ENCODE assay signal across 8 cellular contexts in the genomic region with DNA sequence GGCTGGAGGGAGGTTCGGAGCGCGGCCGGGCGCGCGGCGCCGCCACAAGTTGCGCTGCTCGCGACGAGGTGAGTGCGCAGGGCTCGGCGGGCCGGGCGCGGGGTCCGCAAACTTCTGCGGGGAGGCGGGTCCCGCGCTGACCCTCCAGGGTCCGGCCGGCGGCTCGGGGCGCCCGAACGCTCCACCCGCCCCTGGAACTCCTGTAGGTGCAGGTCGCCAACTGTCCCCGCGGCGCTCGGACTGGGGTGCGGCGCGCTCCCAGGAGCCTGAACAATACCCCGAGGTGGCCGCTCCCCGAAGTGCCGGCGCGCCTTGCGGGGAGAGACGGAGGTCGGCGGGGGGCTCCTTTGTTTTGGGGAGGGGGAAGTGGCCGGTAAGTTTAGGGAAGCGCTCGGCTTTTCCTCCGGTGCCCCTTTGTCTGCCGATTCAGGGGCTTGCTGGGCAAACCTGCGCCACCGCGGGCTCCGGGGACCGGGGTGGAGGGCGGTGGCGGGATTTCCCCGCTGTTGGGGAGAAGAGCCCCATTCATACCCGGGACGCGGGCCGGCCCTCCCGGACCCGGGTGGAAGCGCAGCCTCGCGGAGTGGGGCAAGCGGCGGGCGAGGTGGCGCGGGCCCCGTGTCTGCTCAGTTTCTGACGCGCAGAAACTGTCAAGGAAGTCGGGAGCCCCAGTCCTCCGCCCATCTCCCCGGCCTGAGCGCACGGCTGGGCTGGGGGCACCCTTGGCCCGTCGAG. TPM values are rescaled to one million over a fixed set of nuclear protein-coding genes. Genes with fewer than 3 reads are reported as not detected.
A peak's percentile ranks its signal among the peaks of the same experiment; 100 is the strongest.
DNase-seq lines count a peak whose midpoint lies in the region; ATAC-seq, FAIRE-seq and TF ChIP-seq lines count a peak whose summit lies in the region.

No MANE protein-coding gene starts in this region.

- no peaks in the 10 kb centered on the region for H3K27me3 ChIP-seq in GM12878 (replicated peaks in 1 of 2; ENCODE audit: control insufficient read depth in 2 of 2, insufficient read depth in 2 of 2, low read length in 1 of 2)

- no TSS peak for BruUV-seq in GM12878 (replicated peaks; lab: Mats Ljungman, UMichigan)

- in situ Hi-C loops in GM12878 (cut with MboI): no loop called here

- TF ChIP-seq EP300 in GM12878 (IDR thresholded peaks at IDR 0.05; ENCODE audit: borderline replicate concordance in 1 of 2, control insufficient read depth in 1 of 2, low read depth in 2 of 2, low read length in 2 of 2): no peak

- H3K27ac ChIP-seq in SK-N-MC (no peak overlapping the region), GM12878 (ENCODE audit: control insufficient read depth, insufficient read depth) (peak overlapping the region; percentile 15; the same call in 1 of the 2 replicates)

- H3K9me3 ChIP-seq in SK-N-MC (ENCODE audit: low read depth, low read length): no peaks in the 10 kb centered on the region
- H3K9me3 ChIP-seq in GM12878 (replicated peaks; ENCODE audit: control insufficient read depth, insufficient read depth, low read length): no peaks in the 10 kb centered on the region

- WGBS in GM12878 (ENCODE audit: insufficient coverage, insufficient replicate concordance, low lambda C conversion rate, missing lambda C conversion rate): 25% methylated on average over 47 of the region's 87 CpGs

- peak overlapping the region; percentile 27 for H2AFZ ChIP-seq in GM12878 (ENCODE audit: control insufficient read depth, low read depth, low read length)

- DNase-seq in EH (ENCODE audit: low read depth): peak; percentile 20
- DNase-seq in SK-N-MC (ENCODE audit: low read depth, low spot score): no peak
- no peak for DNase-seq in GM12878 (ENCODE audit: low read depth, low spot score)
- peak in 1 of 2 donors; percentile 47 for DNase-seq in left colon
- DNase-seq in stimulated activated CD8-positive, alpha-beta memory T cell treated with anti-CD3 and anti-CD28 coated beads, Interleukin-12 subunit alpha, Interleukin-12 subunit beta, amount 100 ng/mL, for 4 hours (ENCODE audit: low read depth): peak; percentile 12
- DNase-seq in NCI-H2081 treated with DMSO at 0.1 percent for 48 hours (lab: John Stamatoyannopoulos, UW): no peak
- no peak for DNase-seq in DMS79 (lab: John Stamatoyannopoulos, UW)

- TF ChIP-seq CTCF in GM12878 (IDR thresholded peaks at IDR 0.05 in 2 of 3, conservative IDR thresholded peaks at IDR 0.05 in 1 of 3; ENCODE audit: control insufficient read depth in 2 of 3, extremely low read depth in 1 of 3, insufficient read depth in 1 of 3, low read depth in 3 of 3, low read length in 3 of 3): no peak

- no peak; the same call in 1 of the 2 replicates for TF ChIP-seq POLR2A in GM12878 (IDR thresholded peaks at IDR 0.05; ENCODE audit: low read depth, low read length)

- H4K20me1 ChIP-seq in GM12878 (ENCODE audit: control insufficient read depth, insufficient read depth): no peaks in the 10 kb centered on the region

- H3K79me2 ChIP-seq in GM12878 (ENCODE audit: control insufficient read depth, insufficient read depth, low read length): no peaks in the 10 kb centered on the region; the same call in 1 of the 2 replicates

- no peaks in the 10 kb centered on the region for H3K36me3 ChIP-seq in SK-N-MC (ENCODE audit: insufficient read depth, low read length)
- H3K36me3 ChIP-seq in GM12878 (ENCODE audit: control insufficient read depth in 2 of 2, insufficient read depth in 2 of 2, low read length in 1 of 2): no peaks in the 10 kb centered on the region

- CTCF ChIA-PET in GM12878 (lab: Yijun Ruan, JAX): no interaction called here

- no peak for FAIRE-seq in GM12878 (lab: Jason Lieb, UNC)

- RAD21 ChIA-PET in GM12878 (lab: Charles Lee; ENCODE audit: unreplicated experiment): no interaction called here

- TF ChIP-seq RAD21 in GM12878 (IDR thresholded peaks at IDR 0.05; ENCODE audit: insufficient read depth, low read depth, low read length): no peak

- peak overlapping the region; percentile 47 for H3K4me2 ChIP-seq in GM12878 (ENCODE audit: control insufficient read depth, insufficient read depth)

- H3K4me3 ChIP-seq in SK-N-MC: peak overlapping the region; percentile 83
- H3K4me3 ChIP-seq in GM12878: peak overlapping the region; percentile 65

- peak overlapping the region; percentile 73 for H3K9ac ChIP-seq in SK-N-MC (ENCODE audit: insufficient read length)
- peak overlapping the region; percentile 50; the same call in 1 of the 2 replicates for H3K9ac ChIP-seq in GM12878 (ENCODE audit: control insufficient read depth, insufficient read depth, low read length)

- intact Hi-C loops in GM12878 (cut with micrococcal nuclease; ENCODE audit: unreplicated experiment) (loop anchor here (10.0 kb wide), 1 partner anchor 179 kb away; no protein-coding TSS in a partner anchor), left colon (cut with DNase I, micrococcal nuclease) (no loop called here)

- POLR2A ChIA-PET in GM12878 (lab: Charles Lee): no interaction called here

- peaks cover 14% of the 10 kb centered on the region for H3K4me1 ChIP-seq in GM12878 (ENCODE audit: control insufficient read depth, insufficient read depth, low read length)

- SMC1A ChIA-PET in GM12878 (lab: Charles Lee; ENCODE audit: uncharacterized antibody, unreplicated experiment): no interaction called here

- ATAC-seq in HG02571 (IDR thresholded peaks at IDR 0.05; ENCODE audit: unreplicated experiment) (peak; percentile 16), GM12878 (peak; percentile 32), left colon (peak; percentile 35)

TF ChIP-seq in GM12878, 131 proteins besides CTCF, POLR2A, EP300 and RAD21:
- TF ChIP-seq HDAC6 (IDR thresholded peaks at IDR 0.05; ENCODE audit: unreplicated experiment) (peak; percentile 63), DPF2 (IDR thresholded peaks at IDR 0.05) (0 out of 2 replicates have a peak, but pooled peaks have one; percentile 11), SMAD1 (IDR thresholded peaks at IDR 0.05; ENCODE audit: low read depth, partially characterized antibody) (no peak), NBN (IDR thresholded peaks at IDR 0.05) (no peak)

RNA-seq across cellular contexts. Expression of gene TBL1X, which starts 0.7 kb away (rescaled TPM):
- 37.3 and 44.8 TPM in 2 replicates for total RNA-seq in GM12878 (2013; cell fraction: nucleolus; rRNA removed)
- 12.3 TPM in 2 replicates for total RNA-seq in GM12878 (2014; rRNA removed)
- 8.5 and 8.9 TPM in 2 replicates for total RNA-seq in GM12878 (2014; rRNA removed; fragmentation: Illumina TruSeq; extraction: Trizol)
- 26.3 and 29.5 TPM in 2 replicates for total RNA-seq in GM12878 (2021)
- 4.4 TPM for polyA plus RNA-seq in GM12878 (2011; ENCODE audit: low read depth)
- 14.2 and 14.6 TPM in 2 replicates for polyA plus RNA-seq in GM12878 (2011; rRNA removed)
- 17.8 and 19.9 TPM in 2 replicates for polyA plus RNA-seq in GM12878 (2011; cell fraction: cytosol; rRNA removed)
- polyA plus RNA-seq in GM12878 (2011; cell fraction: nucleus; rRNA removed): 13.5 and 16.8 TPM in 2 replicates
- 5.9 and 6.8 TPM in 2 replicates for polyA plus RNA-seq in GM12878 (2012)
- 15.8 and 17.4 TPM in 2 replicates for polyA plus RNA-seq in GM12878 (2014; fragmentation: Illumina TruSeq; extraction: Trizol)
- polyA plus RNA-seq in GM12878 (2014; fragmentation: Nextera tagmentation; extraction: Ambion mirVana): 1 to 10 TPM; 4.4 to 4.9 TPM
- polyA plus RNA-seq in GM12878 (2014; rRNA removed): 10.9 and 14.0 TPM in 2 replicates
- 1 to 10 TPM; 5.6 to 7.1 TPM for polyA plus RNA-seq in GM12878 (2016; fragmentation: Nextera tagmentation; extraction: Ambion mirVana)
- polyA minus RNA-seq in GM12878 (2011; rRNA and poly(A)+ RNA removed): 28.8 and 37.0 TPM in 2 replicates
- polyA minus RNA-seq in GM12878 (2011; cell fraction: cytosol; rRNA and poly(A)+ RNA removed): 13.0 and 13.1 TPM in 2 replicates
- polyA minus RNA-seq in GM12878 (2011; cell fraction: nucleus; rRNA and poly(A)+ RNA removed): 14.0 and 29.0 TPM in 2 replicates
- total RNA-seq in left colon: 10 to 100 TPM; 15.4 to 17.3 TPM

Comparison
In these comparisons a context has a peak if more than half of its experiments do, and no peak if none do; other contexts are left out.
1. DNase-seq: peak in EH (single experiment) and stimulated activated CD8-positive, alpha-beta memory T cell treated with anti-CD3 and anti-CD28 coated beads, Interleukin-12 subunit alpha, Interleukin-12 subunit beta, amount 100 ng/mL, for 4 hours (single experiment); none in SK-N-MC (single experiment), GM12878 (single experiment), NCI-H2081 treated with DMSO at 0.1 percent for 48 hours (single experiment) and DMS79 (single experiment).
2. Peak in every context shown above with its lines, with median percentiles within 50 percentile points of each other: ATAC-seq.